In genomic region chr13:98050041-98050466, GRCh38 we compare ENCODE assay signal across 12 cellular contexts.
DNase-seq lines count a peak whose midpoint lies in the region; ATAC-seq and TF ChIP-seq lines count a peak whose summit lies in the region.
"Had no signal": no experiment of that assay in that cellular context is flagged by ENCODE, and none has a peak within 500 bp of the region (broad histone marks: within the 10 kb centered on the region; RNA-seq: fewer than 3 reads in every experiment).

No MANE protein-coding gene starts in this region.

- H3K27ac ChIP-seq in right cardiac atrium (ENCODE audit: low read length), result no peak overlapping the region
- H3K27ac ChIP-seq: sigmoid colon had no signal

- DNase-seq in DMS79 (lab: John Stamatoyannopoulos, UW) (peak; percentile 78), SK-MEL-5 (ENCODE audit: low read depth, low spot score) (peak; percentile 13), left kidney (ENCODE audit: low read depth, low spot score) (peak; percentile 72), GM19240 (ENCODE audit: insufficient read length, low spot score) (no peak), right cardiac atrium (no peak)
- DNase-seq in activated T-cell treated with anti-CD3 and anti-CD28 coated beads, Interleukin-2, amount 50 U/mL, for 24 hours, result no peak
- DNase-seq: DND-41, kidney, sigmoid colon had no signal

- H3K27me3 Mint-ChIP-seq in activated T-cell treated with anti-CD3 and anti-CD28 coated beads, Interleukin-2, amount 50 U/mL, for 24 hours, result peaks cover 14% of the 10 kb centered on the region

- peaks cover 3% of the 10 kb centered on the region for H3K9me3 Mint-ChIP-seq in activated T-cell treated with anti-CD3 and anti-CD28 coated beads, Interleukin-2, amount 50 U/mL, for 24 hours
- H3K9me3 Mint-ChIP-seq: natural killer cell treated with Interleukin-12 subunit alpha and Interleukin-12 subunit beta and Interleukin-15 and Interleukin-18, amount 100 ng/mL, for 72 hours had no signal

- WGBS in right cardiac atrium, result 56% methylated on average over 6 of the region's 6 CpGs

- no peak for ATAC-seq in right cardiac atrium
- ATAC-seq: natural killer cell treated with Interleukin-12 subunit alpha and Interleukin-12 subunit beta and Interleukin-15 and Interleukin-18, amount 100 ng/mL, for 72 hours had no signal

- intact Hi-C loops in right cardiac atrium (cut with DNase I), result no loop called here

- H3K36me3 Mint-ChIP-seq in activated T-cell treated with anti-CD3 and anti-CD28 coated beads, Interleukin-2, amount 50 U/mL, for 24 hours (ENCODE audit: low read depth), result no peaks in the 10 kb centered on the region
- H3K36me3 Mint-ChIP-seq: activated naive CD8-positive, alpha-beta T cell had no signal

- no peaks in the 10 kb centered on the region for H3K4me1 Mint-ChIP-seq in activated T-cell treated with anti-CD3 and anti-CD28 coated beads, Interleukin-2, amount 50 U/mL, for 24 hours (ENCODE audit: low read depth)

- TF ChIP-seq EP300 in Ishikawa (IDR thresholded peaks at IDR 0.05; ENCODE audit: borderline replicate concordance), result no peak

- H3K9me3 ChIP-seq in right cardiac atrium (ENCODE audit: control insufficient read depth, low read length), result no peaks in the 10 kb centered on the region
- H3K9me3 ChIP-seq: sigmoid colon had no signal

- H3K27me3 ChIP-seq in right cardiac atrium (ENCODE audit: control insufficient read depth, insufficient read depth), result no peaks in the 10 kb centered on the region
- H3K27me3 ChIP-seq: sigmoid colon had no signal

- no peak overlapping the region for H3K4me3 Mint-ChIP-seq in activated T-cell treated with anti-CD3 and anti-CD28 coated beads, Interleukin-2, amount 50 U/mL, for 24 hours
- H3K4me3 Mint-ChIP-seq: activated naive CD8-positive, alpha-beta T cell; natural killer cell treated with Interleukin-12 subunit alpha and Interleukin-12 subunit beta and Interleukin-15 and Interleukin-18, amount 100 ng/mL, for 72 hours had no signal

- H3K4me1 ChIP-seq in right cardiac atrium (ENCODE audit: control insufficient read depth, insufficient read depth, low read length), result no peaks in the 10 kb centered on the region
- H3K4me1 ChIP-seq: sigmoid colon had no signal

- H3K27ac Mint-ChIP-seq in activated T-cell treated with anti-CD3 and anti-CD28 coated beads, Interleukin-2, amount 50 U/mL, for 24 hours, result no peak overlapping the region
- H3K27ac Mint-ChIP-seq: activated naive CD8-positive, alpha-beta T cell; natural killer cell treated with Interleukin-12 subunit alpha and Interleukin-12 subunit beta and Interleukin-15 and Interleukin-18, amount 100 ng/mL, for 72 hours had no signal

- in situ Hi-C loops in SK-MEL-5 (cut with HindIII; ENCODE audit: low pct_unique_long_range_greater_than_20kb, low sequenced_read_pairs), result no loop called here

- no peak overlapping the region for H3K4me3 ChIP-seq in right cardiac atrium (ENCODE audit: low read length)
- H3K4me3 ChIP-seq: sigmoid colon had no signal

- no peak for TF ChIP-seq RAD21 in Ishikawa (IDR thresholded peaks at IDR 0.05; ENCODE audit: low read depth)

TF ChIP-seq in Ishikawa, 13 proteins besides CTCF, POLR2A, EP300 and RAD21:
- TF ChIP-seq MAX (IDR thresholded peaks at IDR 0.05), result no peak
- peak; percentile 84 for TF ChIP-seq NFIC (IDR thresholded peaks at IDR 0.05)

Comparison
In these comparisons a context has a peak if more than half of its experiments do, and no peak if none do; other contexts are left out.
1. DNase-seq: peak in DMS79 (single experiment), SK-MEL-5 (single experiment) and left kidney (single experiment); none in activated T-cell treated with anti-CD3 and anti-CD28 coated beads, Interleukin-2, amount 50 U/mL, for 24 hours (single experiment), GM19240 (single experiment) and right cardiac atrium (0 of 3).